In the genomic region with DNA sequence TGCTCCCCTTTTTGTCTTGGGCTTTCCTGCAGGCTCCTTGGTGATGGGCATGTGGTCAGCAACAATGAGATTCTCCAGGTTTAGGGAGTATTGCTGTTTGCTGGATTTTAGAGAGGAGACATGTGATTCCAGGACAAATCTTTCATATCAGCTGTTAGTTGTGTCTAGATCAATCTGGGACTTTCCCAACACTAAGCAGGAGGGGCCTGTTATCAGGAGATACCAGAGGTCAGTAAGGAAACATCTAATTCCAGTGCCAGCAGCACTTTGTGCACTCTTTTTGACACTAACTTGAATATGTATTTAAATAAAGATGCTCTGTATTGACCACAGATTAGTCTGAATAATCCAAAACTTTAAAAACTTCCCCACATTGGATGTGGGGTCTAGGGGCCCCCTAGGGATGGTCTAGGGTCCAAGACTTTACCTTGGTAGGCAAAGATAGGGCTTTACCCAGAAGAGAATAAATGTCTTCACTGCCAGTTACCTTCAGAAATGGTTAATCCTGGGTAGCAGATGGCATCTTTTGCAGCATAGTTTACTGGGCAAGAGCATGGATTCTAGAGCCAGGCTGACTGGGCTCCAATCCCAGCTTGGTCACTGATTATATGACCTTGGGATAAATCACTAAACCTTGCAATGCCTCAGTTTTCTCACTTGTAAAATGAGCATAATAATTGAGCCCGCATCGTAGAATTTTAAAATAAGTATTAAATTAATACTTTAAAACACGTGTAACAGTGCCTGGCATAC, we compare ENCODE assay signal across 19 cellular contexts.
"Had no signal": no experiment of that assay in that cellular context is flagged by ENCODE, and none has a peak within 500 bp of the region (broad histone marks: within the 10 kb centered on the region; RNA-seq: fewer than 3 reads in every experiment).

No MANE protein-coding gene starts in this region.

- H3K27me3 ChIP-seq: SJSA1 had no signal

- FAIRE-seq: RCC 7860 had no signal

- H3K4me3 ChIP-seq: SJSA1, SK-N-MC had no signal

- H3K27ac ChIP-seq: KMS-11, SJSA1, SK-N-MC had no signal

- H3K4me2 ChIP-seq: KMS-11 had no signal

- H3K9ac ChIP-seq: KMS-11 had no signal

- DNase-seq: IMR-90, MM.1S, NCI-H1092 treated with DMSO at 0.1 percent for 48 hours, NCI-H1436, NCI-H187, NCI-H2029, NCI-H2081 treated with DMSO at 0.1 percent for 48 hours, NCI-H2171, NCI-H226, NCI-H510A, NCI-H524 treated with DMSO at 0.1 percent for 48 hours, NCI-H82, Right ventricle myocardium superior, RPMI8226, SIG-M5 had no signal

- H3K9me3 ChIP-seq: SJSA1 had no signal

- H3K4me1 ChIP-seq: SJSA1 had no signal

- H3K36me3 ChIP-seq: SJSA1 had no signal
